Comparison of ENCODE assay signal across 8 cellular contexts in genomic region chr2:97699765-97700444, GRCh38. TPM values are rescaled to one million over a fixed set of nuclear protein-coding genes. Genes with fewer than 3 reads are reported as not detected.
DNase-seq lines count a peak whose midpoint lies in the region; ATAC-seq lines count a peak whose summit lies in the region.

No MANE protein-coding gene starts in this region.

- intact Hi-C loops in Right ventricle myocardium inferior (cut with DNase I) (loop anchor here (2.0 kb wide), 2 partner anchors 49 to 685 kb away; no protein-coding TSS in a partner anchor), cardiac septum (cut with DNase I) (loop anchor here (5.0 to 10.0 kb wide), 2 partner anchors 682 to 1635 kb away; no protein-coding TSS in a partner anchor), left cardiac atrium (cut with DNase I) (loop anchor here (5.0 to 10.0 kb wide), 2 partner anchors 105 to 682 kb away; no protein-coding TSS in a partner anchor)

- DNase-seq in Right ventricle myocardium inferior (ENCODE audit: missing footprints) (no peak), cardiac septum (ENCODE audit: low spot score) (no peak), NCI-H1092 treated with DMSO at 0.1 percent for 48 hours (lab: John Stamatoyannopoulos, UW) (peak; percentile 40), SK-MEL-5 (ENCODE audit: low read depth, low spot score) (peak; percentile 82), left cardiac atrium (peak; percentile 47), retina (peak; percentile 57)
- DNase-seq in activated naive CD8-positive, alpha-beta T cell treated with anti-CD3 and anti-CD28 coated beads, Interleukin-2, amount 50 U/mL, for 16 hours (ENCODE audit: low read depth, low spot score): peak; percentile 29

- ATAC-seq in Right ventricle myocardium inferior (peak; percentile 68), left cardiac atrium (peak; percentile 74), GM18870 (IDR thresholded peaks at IDR 0.05; ENCODE audit: unreplicated experiment) (no peak)

- in situ Hi-C loops in SK-MEL-5 (cut with HindIII; ENCODE audit: low pct_unique_long_range_greater_than_20kb, low sequenced_read_pairs): no loop called here

RNA-seq across cellular contexts. Expression of gene ZAP70, which starts 13.5 kb away (rescaled TPM):
- total RNA-seq in Right ventricle myocardium inferior: 1.6 TPM
- 1.2 TPM for total RNA-seq in cardiac septum
- not detected in 2 replicates for total RNA-seq in SK-MEL-5 (2014; rRNA removed; shearing (Covaris generic))
- not detected in 2 replicates for polyA plus RNA-seq in SK-MEL-5 (2015; cell fraction: cytosol; rRNA removed)
- 1.3 TPM in 1 of 2 replicates, not detected in the other for polyA plus RNA-seq in SK-MEL-5 (2015; cell fraction: nucleus; rRNA removed)
- total RNA-seq in left cardiac atrium: 1 to 10 TPM; 1.6 to 2.6 TPM

RNA-seq across cellular contexts. Expression of gene C2orf92, which starts 30.4 kb away (rescaled TPM):
- total RNA-seq in Right ventricle myocardium inferior: 1.1 TPM
- total RNA-seq in cardiac septum: 4.6 TPM
- 0.19 and 0.21 TPM in 2 replicates for total RNA-seq in SK-MEL-5 (2014; rRNA removed; shearing (Covaris generic))
- polyA plus RNA-seq in SK-MEL-5 (2015; cell fraction: cytosol; rRNA removed): not detected in 2 replicates
- 2.2 and 7.6 TPM in 2 replicates for polyA plus RNA-seq in SK-MEL-5 (2015; cell fraction: nucleus; rRNA removed)
- total RNA-seq in left cardiac atrium: 1 to 10 TPM; 2.7 to 3.9 TPM

RNA-seq across cellular contexts. Expression of gene ACTR1B, which starts 36.1 kb away (rescaled TPM):
- 60.3 TPM for total RNA-seq in Right ventricle myocardium inferior
- 77.6 TPM for total RNA-seq in cardiac septum
- 10.0 and 10.8 TPM in 2 replicates for total RNA-seq in SK-MEL-5 (2014; rRNA removed; shearing (Covaris generic))
- polyA plus RNA-seq in SK-MEL-5 (2015; cell fraction: cytosol; rRNA removed): 14.6 and 23.4 TPM in 2 replicates
- 112 and 156 TPM in 2 replicates for polyA plus RNA-seq in SK-MEL-5 (2015; cell fraction: nucleus; rRNA removed)
- 10 to 100 TPM; 51.0 to 65.3 TPM for total RNA-seq in left cardiac atrium

RNA-seq across cellular contexts. Expression of gene COX5B, which starts 54.0 kb away (rescaled TPM):
- 1,345 TPM for total RNA-seq in Right ventricle myocardium inferior
- total RNA-seq in cardiac septum: 992 TPM
- total RNA-seq in SK-MEL-5 (2014; rRNA removed; shearing (Covaris generic)): 456 and 467 TPM in 2 replicates
- 342 and 425 TPM in 2 replicates for polyA plus RNA-seq in SK-MEL-5 (2015; cell fraction: cytosol; rRNA removed)
- polyA plus RNA-seq in SK-MEL-5 (2015; cell fraction: nucleus; rRNA removed): 73.9 and 112 TPM in 2 replicates
- 100 to 1,000 TPM; 939 to 947 TPM for total RNA-seq in left cardiac atrium

Comparison
In these comparisons a context has a peak if more than half of its experiments do, and no peak if none do; other contexts are left out.
1. DNase-seq: peak in NCI-H1092 treated with DMSO at 0.1 percent for 48 hours (single experiment), SK-MEL-5 (single experiment), activated naive CD8-positive, alpha-beta T cell treated with anti-CD3 and anti-CD28 coated beads, Interleukin-2, amount 50 U/mL, for 16 hours (single experiment), left cardiac atrium (single experiment) and retina (single experiment); none in Right ventricle myocardium inferior (single experiment) and cardiac septum (single experiment).